ENCODE assay signal across 27 cellular contexts in genomic region chr18:8314123-8314522, GRCh38.
"Had no signal": no experiment of that assay in that cellular context is flagged by ENCODE, and none has a peak within 500 bp of the region (broad histone marks: within the 10 kb centered on the region; RNA-seq: fewer than 3 reads in every experiment).

No MANE protein-coding gene starts in this region.

- DNase-seq: activated B cell treated with CpG ODN at 0.5 μM for 24 hours; activated CD4-positive, alpha-beta memory T cell treated with anti-CD3 and anti-CD28 coated beads for 36 hours; activated CD4-positive, alpha-beta T cell treated with anti-CD3 and anti-CD28 coated beads for 1 hour; activated CD4-positive, alpha-beta T cell treated with anti-CD3 and anti-CD28 coated beads, Interleukin-2, amount 10 ng/mL, durations not matched to agents 7 days and 5 days; activated CD8-positive, alpha-beta memory T cell treated with anti-CD3 and anti-CD28 coated beads for 24 hours; activated gamma-delta T cell; activated naive CD4-positive, alpha-beta T cell treated with anti-CD3 and anti-CD28 coated beads for 36 hours; activated T-cell treated with anti-CD3 and anti-CD28 coated beads, Interleukin-2, amount 50 U/mL, for 48 hours; anterior cingulate cortex; caudate nucleus; NCI-H1092; NCI-H1417 treated with DMSO at 0.1 percent for 48 hours; NCI-H1694; NCI-H2029; NCI-H2107; NCI-H2171 treated with DMSO at 0.1 percent for 48 hours; NCI-H345; NCI-H510A treated with DMSO at 0.1 percent for 48 hours; NCI-H69; NK-92 treated with Interleukin-12 subunit alpha and Interleukin-12 subunit beta, amount 100 ng/mL, for 24 hours; Peyer's patch; SHP77 treated with DMSO at 0.1 percent for 48 hours had no signal

- H3K27me3 Mint-ChIP-seq: activated CD4-positive, alpha-beta memory T cell treated with anti-CD3 and anti-CD28 coated beads for 36 hours; activated CD4-positive, alpha-beta T cell treated with anti-CD3 and anti-CD28 coated beads, Interleukin-2, amount 10 ng/mL, durations not matched to agents 7 days and 5 days; activated naive CD8-positive, alpha-beta T cell; activated T-helper 17 cell treated with anti-CD3 and anti-CD28 coated beads, Interleukin-2, amount 50 U/mL, for 72 hours had no signal

- ATAC-seq: activated T-helper 17 cell treated with anti-CD3 and anti-CD28 coated beads, Interleukin-2, amount 50 U/mL, for 72 hours had no signal

- H3K9me3 Mint-ChIP-seq: activated B cell treated with CpG ODN at 0.5 μM for 24 hours; activated CD4-positive, alpha-beta memory T cell treated with anti-CD3 and anti-CD28 coated beads for 36 hours; activated CD4-positive, alpha-beta T cell treated with anti-CD3 and anti-CD28 coated beads, Interleukin-2, amount 10 ng/mL, durations not matched to agents 7 days and 5 days; activated naive CD4-positive, alpha-beta T cell treated with anti-CD3 and anti-CD28 coated beads for 36 hours; T-helper 1 cell treated with Interleukin-12 subunit alpha and Interleukin-12 subunit beta and Interleukin-4 antibody, amounts not matched to agents 30 μg/mL and 1 μg/mL, for 36 hours had no signal

- H3K36me3 Mint-ChIP-seq: activated CD4-positive, alpha-beta memory T cell treated with anti-CD3 and anti-CD28 coated beads for 36 hours; activated naive CD8-positive, alpha-beta T cell had no signal

- H3K27ac ChIP-seq: breast epithelium, coronary artery, Peyer's patch had no signal

- H3K4me3 ChIP-seq: breast epithelium, coronary artery, Peyer's patch had no signal

- H3K4me1 Mint-ChIP-seq: activated B cell treated with CpG ODN at 0.5 μM for 24 hours; activated CD4-positive, alpha-beta T cell treated with anti-CD3 and anti-CD28 coated beads, Interleukin-2, amount 10 ng/mL, durations not matched to agents 7 days and 5 days; activated T-helper 17 cell treated with anti-CD3 and anti-CD28 coated beads, Interleukin-2, amount 50 U/mL, for 72 hours had no signal

- H3K9me3 ChIP-seq: breast epithelium, Peyer's patch had no signal

- H3K36me3 ChIP-seq: breast epithelium, Peyer's patch had no signal

- H3K4me3 Mint-ChIP-seq: activated B cell treated with CpG ODN at 0.5 μM for 24 hours; activated CD4-positive, alpha-beta memory T cell treated with anti-CD3 and anti-CD28 coated beads for 36 hours; activated CD4-positive, alpha-beta T cell treated with anti-CD3 and anti-CD28 coated beads, Interleukin-2, amount 10 ng/mL, durations not matched to agents 7 days and 5 days; activated naive CD4-positive, alpha-beta T cell treated with anti-CD3 and anti-CD28 coated beads for 36 hours; activated naive CD8-positive, alpha-beta T cell; activated T-helper 17 cell treated with anti-CD3 and anti-CD28 coated beads, Interleukin-2, amount 50 U/mL, for 72 hours; T-helper 1 cell treated with Interleukin-12 subunit alpha and Interleukin-12 subunit beta and Interleukin-4 antibody, amounts not matched to agents 30 μg/mL and 1 μg/mL, for 36 hours had no signal

- H3K27me3 ChIP-seq: breast epithelium, Peyer's patch had no signal

- H3K27ac Mint-ChIP-seq: activated B cell treated with CpG ODN at 0.5 μM for 24 hours; activated CD4-positive, alpha-beta memory T cell treated with anti-CD3 and anti-CD28 coated beads for 36 hours; activated CD4-positive, alpha-beta T cell treated with anti-CD3 and anti-CD28 coated beads, Interleukin-2, amount 10 ng/mL, durations not matched to agents 7 days and 5 days; activated naive CD4-positive, alpha-beta T cell treated with anti-CD3 and anti-CD28 coated beads for 36 hours; activated naive CD8-positive, alpha-beta T cell; activated T-helper 17 cell treated with anti-CD3 and anti-CD28 coated beads, Interleukin-2, amount 50 U/mL, for 72 hours; T-helper 1 cell treated with Interleukin-12 subunit alpha and Interleukin-12 subunit beta and Interleukin-4 antibody, amounts not matched to agents 30 μg/mL and 1 μg/mL, for 36 hours had no signal

- H3K4me1 ChIP-seq: breast epithelium, Peyer's patch had no signal
